ENCODE assay signal across 27 cellular contexts in the genomic region with DNA sequence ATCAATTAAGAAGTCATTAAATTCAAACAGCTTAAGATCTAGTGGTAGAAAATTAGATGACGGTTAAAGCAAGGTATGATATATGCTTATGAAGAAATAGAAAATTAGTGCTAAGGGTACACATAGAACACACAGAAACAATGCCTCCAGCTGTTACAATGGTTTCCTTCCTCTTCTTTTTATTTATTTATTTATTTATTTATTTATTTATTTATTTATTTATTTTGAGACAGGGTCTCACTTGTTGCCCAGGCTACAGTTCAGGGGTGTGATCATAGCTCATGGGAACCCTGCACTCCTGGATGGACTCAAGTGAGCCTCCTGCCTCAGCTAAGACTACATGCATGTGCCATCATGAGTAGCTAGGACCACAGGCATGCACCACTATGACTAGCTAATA.
"Had no signal": no experiment of that assay in that cellular context is flagged by ENCODE, and none has a peak within 500 bp of the region (broad histone marks: within the 10 kb centered on the region; RNA-seq: fewer than 3 reads in every experiment).

No MANE protein-coding gene starts in this region.

- H3K36me3 ChIP-seq: stomach, suprapubic skin, thoracic aorta, thyroid gland, tibial artery, tibial nerve, transverse colon, upper lobe of left lung, upper lobe of right lung, uterus, vagina had no signal

- ATAC-seq: stimulated activated effector memory CD8-positive, alpha-beta T cell treated with anti-CD3 and anti-CD28 coated beads, Interleukin-12 subunit alpha, Interleukin-12 subunit beta, amount 100 ng/mL, for 72 hours; stimulated activated memory B cell treated with anti-CD40 and anti-IgM and Interleukin-4, amounts not matched to agents 10 μg/mL and 1 μg/mL and 100 μg/mL, for 72 hours; stimulated activated naive B cell treated with anti-CD40 and anti-IgM and Interleukin-4, amounts not matched to agents 10 μg/mL and 1 μg/mL and 100 μg/mL, for 72 hours; stimulated activated naive CD8-positive, alpha-beta T cell treated with anti-CD3 and anti-CD28 coated beads, Interleukin-15, amount 100 ng/mL, for 72 hours; stimulated activated naive CD8-positive, alpha-beta T cell treated with anti-CD3 and anti-CD28 coated beads, Interleukin-15, Interleukin-2, amounts not matched to agents 100 U/mL and 50 U/mL, for 24 hours; upper lobe of right lung had no signal

- H3K4me1 ChIP-seq: stomach, suprapubic skin, testis, thyroid gland, tibial artery, tibial nerve, transverse colon, upper lobe of left lung, upper lobe of right lung, uterus, vagina had no signal

- FAIRE-seq: urothelium cell line had no signal

- H3K9me3 ChIP-seq: stomach, suprapubic skin, testis, thoracic aorta, thyroid gland, tibial artery, transverse colon, upper lobe of left lung, upper lobe of right lung, uterus, vagina had no signal

- DNase-seq: stimulated activated CD4-positive, alpha-beta T cell treated with anti-CD3 and anti-CD28 coated beads, Interleukin-2, amount 100 ng/mL, for 48 hours; stimulated activated CD4-positive, alpha-beta T cell treated with anti-CD3 and anti-CD28 coated beads, Interleukin-4, amount 100 ng/mL, for 1 hour; stimulated activated CD4-positive, alpha-beta T cell treated with anti-CD3 and anti-CD28 coated beads, Interleukin-4, amount 100 ng/mL, for 24 hours; stimulated activated CD4-positive, alpha-beta T cell treated with anti-CD3 and anti-CD28 coated beads, Interleukin-4, amount 100 ng/mL, for 4 hours; stimulated activated CD8-positive, alpha-beta memory T cell treated with anti-CD3 and anti-CD28 coated beads, Interleukin-4, amount 100 ng/mL, for 48 hours; stimulated activated naive B cell treated with anti-CD40 and anti-IgM and Interleukin-4, amounts not matched to agents 10 μg/mL and 1 μg/mL and 100 μg/mL, for 72 hours; stimulated activated naive CD4-positive, alpha-beta T cell; stimulated activated naive CD4-positive, alpha-beta T cell treated with Interleukin-2 at 50 U/mL for 16 hours; stimulated activated naive CD8-positive, alpha-beta T cell treated with anti-CD3 and anti-CD28 coated beads, Interleukin-15, amount 100 ng/mL, for 72 hours; stimulated activated naive CD8-positive, alpha-beta T cell treated with anti-CD3 and anti-CD28 coated beads, Interleukin-15, Interleukin-2, amounts not matched to agents 100 U/mL and 50 U/mL, for 24 hours; stomach; substantia nigra; testis; thyroid gland; tibial artery; transverse colon; trophoblast cell; upper lobe of left lung; upper lobe of right lung; uterus had no signal

- H3K4me3 ChIP-seq: stomach, suprapubic skin, testis, thoracic aorta, thyroid gland, tibial artery, tibial nerve, transverse colon, upper lobe of left lung, upper lobe of right lung, uterus, vagina had no signal

- H3K27ac ChIP-seq: stomach, suprapubic skin, testis, thoracic aorta, thyroid gland, tibial artery, tibial nerve, transverse colon, upper lobe of left lung, upper lobe of right lung, uterus, vagina had no signal
